Comparison of ENCODE assay signal across 1 cellular context in the genomic region with DNA sequence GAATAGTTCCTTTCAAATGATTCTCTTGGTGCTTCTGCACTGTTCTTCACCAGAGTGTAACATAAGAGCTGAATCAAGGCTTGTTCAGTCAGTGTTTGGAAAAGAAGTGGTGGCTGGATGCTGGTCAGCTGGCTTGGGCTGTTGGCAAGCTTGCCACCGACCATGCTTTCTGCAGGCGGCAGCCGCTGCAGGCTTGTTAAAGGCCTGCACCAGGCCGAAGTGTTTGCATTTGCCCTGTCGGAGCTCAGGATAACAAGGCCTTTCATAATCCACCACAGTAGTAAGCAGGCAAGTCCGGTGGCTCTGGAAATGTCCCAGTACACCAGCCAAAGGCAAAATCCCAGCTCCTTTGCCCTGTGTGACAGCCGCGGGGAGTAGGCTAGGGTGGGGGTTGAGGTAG.
TF ChIP-seq lines count a peak whose summit lies in the region.

No MANE protein-coding gene starts in this region.

TF ChIP-seq in H1, 55 proteins besides CTCF, POLR2A, EP300 and RAD21:
- no peak for TF ChIP-seq KDM5A (IDR thresholded peaks at IDR 0.05; ENCODE audit: low read length)
